Comparison of ENCODE assay signal across 20 cellular contexts in the genomic region with DNA sequence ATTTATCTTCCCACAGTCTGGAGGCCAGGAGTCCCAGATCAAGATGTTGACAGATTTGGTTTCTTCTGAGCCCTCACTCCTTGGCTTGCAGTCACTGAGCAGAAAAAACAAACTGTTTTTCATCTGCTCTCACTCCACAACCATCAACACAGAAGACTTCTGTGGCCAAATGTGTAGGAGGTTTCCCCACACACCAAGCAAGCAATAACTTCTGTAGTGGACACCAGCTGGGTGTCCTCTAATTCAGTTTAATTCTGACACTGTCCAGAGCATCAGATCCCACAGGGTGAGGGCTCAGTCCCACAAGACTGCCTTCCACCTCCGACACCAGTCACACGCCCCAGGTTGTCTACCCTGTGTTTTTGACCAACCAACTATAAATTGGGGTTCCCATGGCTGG.
DNase-seq lines count a peak whose midpoint lies in the region; ATAC-seq and TF ChIP-seq lines count a peak whose summit lies in the region.
"Had no signal": no experiment of that assay in that cellular context is flagged by ENCODE, and none has a peak within 500 bp of the region (broad histone marks: within the 10 kb centered on the region; RNA-seq: fewer than 3 reads in every experiment).

No MANE protein-coding gene starts in this region.

- peak overlapping the region; percentile 97 for H2AK5ac ChIP-seq in IMR-90 (ENCODE audit: low read depth, low read length)

- TF ChIP-seq RAD21 in IMR-90 (IDR thresholded peaks at IDR 0.05; ENCODE audit: low read length) = no peak

- H3K56ac ChIP-seq in IMR-90 (ENCODE audit: extremely low read depth, insufficient read depth, low read length) = no peak overlapping the region

- H3K27me3 ChIP-seq in IMR-90 (ENCODE audit: control insufficient read depth, insufficient read depth, low read length) = no peaks in the 10 kb centered on the region
- H3K27me3 ChIP-seq in colonic mucosa = no peaks in the 10 kb centered on the region
- no peaks in the 10 kb centered on the region for H3K27me3 ChIP-seq in right cardiac atrium (ENCODE audit: control insufficient read depth, insufficient read depth)
- no peaks in the 10 kb centered on the region for H3K27me3 ChIP-seq in spleen (replicated peaks in 1 of 7)
- H3K27me3 ChIP-seq: neural progenitor cell, tibial nerve had no signal

- H3K79me1 ChIP-seq in IMR-90 (ENCODE audit: low read depth in 1 of 2, low read length in 2 of 2) = peaks cover 10 to 33% of the 10 kb centered on the region in 2 experiments; a peak in 3 of 4 replicates

- H2BK5ac ChIP-seq in IMR-90 (ENCODE audit: low read depth, low read length, poor library complexity, severe bottlenecking) = peak overlapping the region; percentile 96

- peak overlapping the region; percentile 98 for H4K91ac ChIP-seq in IMR-90 (ENCODE audit: insufficient read depth, low read depth, low read length)

- H3K9me3 ChIP-seq in IMR-90 (ENCODE audit: control insufficient read depth, insufficient read depth, low read length) (no peaks in the 10 kb centered on the region), colonic mucosa (no peaks in the 10 kb centered on the region), right cardiac atrium (ENCODE audit: control insufficient read depth, low read length) (no peaks in the 10 kb centered on the region), spleen (no peaks in the 10 kb centered on the region)
- H3K9me3 ChIP-seq: mucosa of descending colon, tibial nerve had no signal

- no peak overlapping the region for H2AFZ ChIP-seq in IMR-90 (replicated peaks; ENCODE audit: low read length, poor library complexity)
- H2AFZ ChIP-seq: GM23338, neural progenitor cell had no signal

- H3K4me2 ChIP-seq in IMR-90 (ENCODE audit: low read depth, low read length) = 0 out of 2 replicates have a peak overlapping the region, but pooled peaks have one; percentile 6
- H3K4me2 ChIP-seq: GM23338, KMS-11, neural progenitor cell had no signal

- peak overlapping the region; percentile 95; the same call in 2 of the 3 replicates for H2BK15ac ChIP-seq in IMR-90 (ENCODE audit: low read depth, low read length)

- DNase-seq in IMR-90 (peak; percentile 55), colonic mucosa (peak; percentile 17), right cardiac atrium (no peak), spleen (no peak), NCI-H2227 treated with DMSO at 0.1 percent for 48 hours (lab: John Stamatoyannopoulos, UW) (no peak), GM13977 (ENCODE audit: low spot score) (no peak)
- DNase-seq: activated CD4-positive, alpha-beta T cell treated with anti-CD3 and anti-CD28 coated beads for 48 hours; activated CD8-positive, alpha-beta memory T cell treated with anti-CD3 and anti-CD28 coated beads, Interleukin-2, amount 10 ng/mL, durations not matched to agents 7 days and 5 days; CD8-positive, alpha-beta T cell; mucosa of descending colon; NCI-H748 treated with DMSO at 0.1 percent for 48 hours; SHP77 had no signal

- H3K14ac ChIP-seq in IMR-90 (replicated peaks; ENCODE audit: low read depth, low read length) = peak overlapping the region; percentile 96

- H3K9ac ChIP-seq in IMR-90 (ENCODE audit: low read depth, low read length) = no peak overlapping the region
- H3K9ac ChIP-seq in colonic mucosa (ENCODE audit: low read depth in 2 of 2, low read length in 2 of 2) = no peak overlapping the region
- H3K9ac ChIP-seq: KMS-11, neural progenitor cell had no signal

- no peak for TF ChIP-seq POLR2A in IMR-90 (IDR thresholded peaks at IDR 0.05; ENCODE audit: low read depth, low read length)
- TF ChIP-seq POLR2A in spleen (IDR thresholded peaks at IDR 0.05) = no peak

- no TSS peak for BruUV-seq in IMR-90 (replicated peaks; lab: Mats Ljungman, UMichigan)

- H3K4me1 ChIP-seq in IMR-90 (ENCODE audit: control insufficient read depth, insufficient read depth, low read length) (peaks cover 32% of the 10 kb centered on the region), colonic mucosa (peaks cover 4% of the 10 kb centered on the region), right cardiac atrium (ENCODE audit: control insufficient read depth, insufficient read depth, low read length) (peaks cover 15% of the 10 kb centered on the region), spleen (peaks cover 0 to 20% (median 12%) of the 10 kb centered on the region in 6 donors)

- H4K20me1 ChIP-seq in IMR-90 (ENCODE audit: insufficient read depth, low read length) = no peaks in the 10 kb centered on the region

- WGBS in IMR-90 (ENCODE audit: extremely low coverage in 2 of 2, insufficient read length in 1 of 2), 2 experiments = no CpG with 5 or more reads among the region's 2 CpGs
- 79% methylated on average over 2 of the region's 2 CpGs for WGBS in right cardiac atrium
- 63 to 95% (median 86%) methylated on average over 2 of the region's 2 CpGs for WGBS in spleen, 5 donors

- no peak overlapping the region for H3K4me3 ChIP-seq in IMR-90 (ENCODE audit: insufficient read depth, low read depth, low read length)
- H3K4me3 ChIP-seq in colonic mucosa = no peak overlapping the region
- no peak overlapping the region for H3K4me3 ChIP-seq in right cardiac atrium (ENCODE audit: low read length)
- no peak overlapping the region for H3K4me3 ChIP-seq in spleen
- H3K4me3 ChIP-seq: GM12878, GM23338, mucosa of descending colon, neural progenitor cell, tibial nerve had no signal

- peak overlapping the region; percentile 100 for H3K18ac ChIP-seq in IMR-90 (ENCODE audit: low read depth, low read length)

- CTCF ChIA-PET in IMR-90 (lab: Yijun Ruan, JAX) = interaction anchor here (1.3 kb wide), 1 partner anchor 22 kb away, joined by 3 read pairs; no protein-coding TSS in a partner anchor

- H2BK120ac ChIP-seq in IMR-90 (ENCODE audit: low read depth, low read length) = peak overlapping the region; percentile 97

- ATAC-seq in IMR-90 (ENCODE audit: low read depth) (peak; percentile 21), right cardiac atrium (peak; percentile 13 to 37), HG03045 (IDR thresholded peaks at IDR 0.05; ENCODE audit: unreplicated experiment) (no peak), HG02571 (IDR thresholded peaks at IDR 0.05; ENCODE audit: unreplicated experiment) (no peak)
- ATAC-seq: activated CD8-positive, alpha-beta memory T cell treated with anti-CD3 and anti-CD28 coated beads, Interleukin-2, amount 10 ng/mL, durations not matched to agents 7 days and 5 days; CD8-positive, alpha-beta T cell; GM12878; GM23338; mucosa of descending colon; stimulated activated memory B cell treated with anti-CD40 and anti-IgM and Interleukin-4, amounts not matched to agents 10 μg/mL and 1 μg/mL and 100 μg/mL, for 72 hours had no signal

- H3K9me1 ChIP-seq in IMR-90 (ENCODE audit: insufficient read depth, low read length) = peaks cover 19% of the 10 kb centered on the region

- POLR2A ChIA-PET in IMR-90 (lab: Charles Lee; ENCODE audit: unreplicated experiment) = no interaction called here

- no peak overlapping the region for H2AK9ac ChIP-seq in IMR-90 (replicated peaks; ENCODE audit: low read depth, low read length, poor library complexity)

- peak overlapping the region; percentile 99 for H2BK20ac ChIP-seq in IMR-90 (ENCODE audit: low read depth, low read length)

- H3K36me3 ChIP-seq in IMR-90 (ENCODE audit: control insufficient read depth, insufficient read depth, low read length) = no peaks in the 10 kb centered on the region
- H3K36me3 ChIP-seq in colonic mucosa = no peaks in the 10 kb centered on the region
- H3K36me3 ChIP-seq in spleen = no peaks in the 10 kb centered on the region
- H3K36me3 ChIP-seq: neural progenitor cell had no signal

- intact Hi-C loops in IMR-90 (cut with micrococcal nuclease) = loop anchor here (2.0 kb wide), 1 partner anchor 14 kb away; no protein-coding TSS in a partner anchor
- intact Hi-C loops in colonic mucosa (cut with DNase I) = no loop called here
- intact Hi-C loops in right cardiac atrium (cut with DNase I) = no loop called here
- intact Hi-C loops in spleen (cut with DNase I; ENCODE audit: low total_unique reads) = no loop called here

- H3K27ac ChIP-seq in IMR-90 (ENCODE audit: insufficient read depth, low read length) (peak overlapping the region; percentile 89; the same call in 1 of the 2 replicates), colonic mucosa (peak overlapping the region; percentile 23), right cardiac atrium (ENCODE audit: low read length) (no peak overlapping the region), spleen (peak overlapping the region in 5 of 8 donors; percentile 14 to 37 (median 19))
- H3K27ac ChIP-seq: KMS-11, neural progenitor cell had no signal

- peak overlapping the region; percentile 98 for H3K4ac ChIP-seq in IMR-90 (ENCODE audit: low read depth, low read length)

- peak overlapping the region; percentile 99 for H4K5ac ChIP-seq in IMR-90 (ENCODE audit: low read depth, low read length)

- no peak for TF ChIP-seq CTCF in IMR-90 (conservative IDR thresholded peaks at IDR 0.05; ENCODE audit: low read depth, low read length)
- TF ChIP-seq CTCF in colonic mucosa (IDR thresholded peaks at IDR 0.05) = no peak
- TF ChIP-seq CTCF in spleen (IDR thresholded peaks at IDR 0.05 in 8 of 11, conservative IDR thresholded peaks at IDR 0.05 in 3 of 11) = no peak
- no peak for TF ChIP-seq CTCF in GM13977 (IDR thresholded peaks at IDR 0.05; ENCODE audit: extremely low read depth, insufficient read depth, missing control alignments)

- peak overlapping the region; percentile 52 to 90; a peak in 3 of 4 replicates for H4K8ac ChIP-seq in IMR-90 (ENCODE audit: low read depth in 2 of 2, low read length in 2 of 2)

- peak overlapping the region; percentile 57; the same call in 1 of the 2 replicates for H3K23ac ChIP-seq in IMR-90 (ENCODE audit: low read depth, low read length)

- in situ Hi-C loops in IMR-90 (cut with MboI; ENCODE audit: low sequenced_read_pairs) = no loop called here
- in situ Hi-C loops in GM13977 (cut with MboI; ENCODE audit: low pct_unique_long_range_greater_than_20kb, low sequenced_read_pairs, unreplicated experiment) = no loop called here

- dilution Hi-C loops in IMR-90 (cut with HindIII; ENCODE audit: low sequenced_read_pairs, unreplicated experiment) = no loop called here

TF ChIP-seq in IMR-90, 13 proteins besides CTCF, POLR2A, EP300 and RAD21:
- TF ChIP-seq NFE2L2 (IDR thresholded peaks at IDR 0.05; ENCODE audit: low read depth, low read length) (no peak), SMC3 (IDR thresholded peaks at IDR 0.05; ENCODE audit: low read depth, low read length) (no peak), MAFK (IDR thresholded peaks at IDR 0.05; ENCODE audit: low read depth, low read length) (no peak), FOS (IDR thresholded peaks at IDR 0.05; ENCODE audit: low read depth, low read length) (no peak), MAZ (IDR thresholded peaks at IDR 0.05; ENCODE audit: borderline replicate concordance, low read depth, low read length) (no peak), RFX5 (IDR thresholded peaks at IDR 0.05; ENCODE audit: low read depth, low read length) (no peak), BHLHE40 (IDR thresholded peaks at IDR 0.05; ENCODE audit: low read depth, low read length) (no peak), CEBPB (IDR thresholded peaks at IDR 0.05; ENCODE audit: low read depth, low read length) (no peak)

Comparison
In these comparisons a context has a peak if more than half of its experiments do, and no peak if none do; other contexts are left out.
1. ATAC-seq: peak in IMR-90 (single experiment) and right cardiac atrium (2 of 2); none in HG03045 (single experiment) and HG02571 (single experiment).
2. DNase-seq: peak in IMR-90 (single experiment) and colonic mucosa (single experiment); none in right cardiac atrium (0 of 3), spleen (single experiment), NCI-H2227 treated with DMSO at 0.1 percent for 48 hours (single experiment) and GM13977 (single experiment).